In the genomic region with DNA sequence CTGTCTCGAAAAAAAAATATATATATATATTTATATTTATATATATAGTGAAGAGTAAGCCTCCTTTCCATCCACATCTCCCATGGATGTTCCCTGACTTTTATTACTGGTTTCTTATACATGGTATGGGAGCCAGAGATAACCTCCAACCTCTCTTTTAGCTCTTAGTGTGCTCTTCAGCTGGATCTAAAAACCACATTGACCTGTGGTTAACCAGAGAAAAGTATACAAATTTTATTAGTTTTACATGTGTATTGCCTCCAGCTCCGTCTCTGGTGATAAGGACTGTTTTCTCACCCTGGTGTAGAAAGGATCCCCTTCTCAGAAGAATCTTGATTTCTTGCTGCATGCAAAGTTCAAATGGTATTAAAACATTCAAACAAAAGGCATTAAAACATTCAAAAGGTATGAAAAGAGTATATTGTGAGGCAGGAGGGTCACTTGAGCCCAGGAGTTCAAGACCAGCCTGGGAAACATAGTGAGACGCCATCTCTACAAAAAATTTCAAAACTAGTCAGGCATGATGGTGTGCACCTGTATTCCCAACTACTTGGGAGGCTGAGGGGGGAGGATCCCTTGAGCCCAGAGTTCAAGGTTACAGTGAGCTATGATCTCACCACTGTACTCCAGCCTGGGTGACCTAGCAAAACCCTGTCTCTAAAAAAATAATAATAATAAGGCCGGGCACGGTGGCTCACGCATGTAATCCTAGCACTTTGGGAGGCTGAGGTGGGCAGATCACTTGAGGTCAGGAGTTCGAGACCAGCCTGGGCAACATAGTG, we compare ENCODE assay signal across 18 cellular contexts. TPM values are rescaled to one million over a fixed set of nuclear protein-coding genes. Genes with fewer than 3 reads are reported as not detected.
DNase-seq lines count a peak whose midpoint lies in the region; ATAC-seq and TF ChIP-seq lines count a peak whose summit lies in the region.
"Had no signal": no experiment of that assay in that cellular context is flagged by ENCODE, and none has a peak within 500 bp of the region (broad histone marks: within the 10 kb centered on the region; RNA-seq: fewer than 3 reads in every experiment).

No MANE protein-coding gene starts in this region.

- H3K9me3 ChIP-seq in IMR-90 (ENCODE audit: control insufficient read depth, insufficient read depth, low read length) (no peaks in the 10 kb centered on the region), esophagus squamous epithelium (no peaks in the 10 kb centered on the region)

- no peak overlapping the region for H3K27ac ChIP-seq in IMR-90 (ENCODE audit: insufficient read depth, low read length)
- H3K27ac ChIP-seq in esophagus squamous epithelium = no peak overlapping the region
- H3K27ac ChIP-seq in RWPE1 = no peak overlapping the region; the same call in 1 of the 2 replicates
- H3K27ac ChIP-seq: BLaER1, SK-N-MC had no signal

- TF ChIP-seq RAD21 in IMR-90 (IDR thresholded peaks at IDR 0.05; ENCODE audit: low read length) = no peak

- peak; percentile 41 for DNase-seq in A172 (ENCODE audit: low spot score)
- peak; percentile 53 for DNase-seq in IMR-90
- peak; percentile 34 for DNase-seq in RPMI7951 (ENCODE audit: low read depth)
- DNase-seq in chondrocyte (ENCODE audit: low spot score) = no peak
- DNase-seq in esophagus squamous epithelium (lab: John Stamatoyannopoulos, UW) = no peak
- no peak for DNase-seq in activated CD8-positive, alpha-beta memory T cell treated with anti-CD3 and anti-CD28 coated beads, Interleukin-2, amount 50 U/mL, for 4 hours
- no peak for DNase-seq in activated effector memory CD4-positive, alpha-beta T cell treated with Interleukin-2 at 50 U/mL for 16 hours
- DNase-seq in RWPE1 (ENCODE audit: low spot score) = no peak
- DNase-seq: CD4-positive, alpha-beta memory T cell; EL; MV-4-11; NCI-H1417; NCI-H187 treated with DMSO at 0.1 percent for 48 hours; NCI-H345; NCI-H524 treated with DMSO at 0.1 percent for 48 hours; SHP77 had no signal

- no peak; the same call in 1 of the 2 replicates for ATAC-seq in IMR-90 (ENCODE audit: low read depth)

- no peaks in the 10 kb centered on the region for H3K27me3 Mint-ChIP-seq in chondrocyte (ENCODE audit: low read depth)
- H3K27me3 Mint-ChIP-seq: CD4-positive, alpha-beta memory T cell had no signal

- H3K56ac ChIP-seq in IMR-90 (ENCODE audit: extremely low read depth, insufficient read depth, low read length) = no peak overlapping the region

- intact Hi-C loops in IMR-90 (cut with micrococcal nuclease) (no loop called here), esophagus squamous epithelium (cut with DNase I) (no loop called here)

- H3K23ac ChIP-seq in IMR-90 (ENCODE audit: low read depth, low read length) = no peak overlapping the region

- TF ChIP-seq POLR2A in IMR-90 (IDR thresholded peaks at IDR 0.05; ENCODE audit: low read depth, low read length) (no peak), esophagus squamous epithelium (IDR thresholded peaks at IDR 0.05) (no peak)

- H3K9ac ChIP-seq in IMR-90 (ENCODE audit: low read depth, low read length) = no peak overlapping the region
- H3K9ac ChIP-seq: BLaER1 had no signal

- H2BK15ac ChIP-seq in IMR-90 (ENCODE audit: low read depth, low read length) = no peak overlapping the region

- H3K14ac ChIP-seq in IMR-90 (replicated peaks; ENCODE audit: low read depth, low read length) = no peak overlapping the region

- no peak overlapping the region for H4K5ac ChIP-seq in IMR-90 (ENCODE audit: low read depth, low read length)

- H3K4me1 Mint-ChIP-seq in chondrocyte (ENCODE audit: low read depth) = peaks cover 38% of the 10 kb centered on the region
- H3K4me1 Mint-ChIP-seq: CD4-positive, alpha-beta memory T cell had no signal

- no peak overlapping the region for H3K18ac ChIP-seq in IMR-90 (ENCODE audit: low read depth, low read length)

- H3K4me3 ChIP-seq in IMR-90 (ENCODE audit: insufficient read depth, low read depth, low read length) (no peak overlapping the region), esophagus squamous epithelium (no peak overlapping the region)
- H3K4me3 ChIP-seq: BLaER1, SK-N-MC had no signal

- no peaks in the 10 kb centered on the region for H4K20me1 ChIP-seq in IMR-90 (ENCODE audit: insufficient read depth, low read length)
- H4K20me1 ChIP-seq: BLaER1 had no signal

- no peak overlapping the region for H2AK9ac ChIP-seq in IMR-90 (replicated peaks; ENCODE audit: low read depth, low read length, poor library complexity)

- H3K27me3 ChIP-seq in IMR-90 (ENCODE audit: control insufficient read depth, insufficient read depth, low read length) = no peaks in the 10 kb centered on the region
- no peaks in the 10 kb centered on the region for H3K27me3 ChIP-seq in esophagus squamous epithelium
- H3K27me3 ChIP-seq: BLaER1 had no signal

- CTCF ChIA-PET in IMR-90 (lab: Yijun Ruan, JAX) = no interaction called here
- CTCF ChIA-PET in RWPE1 (lab: Yijun Ruan, JAX) = no interaction called here

- dilution Hi-C loops in IMR-90 (cut with HindIII; ENCODE audit: low sequenced_read_pairs, unreplicated experiment) = no loop called here

- no peaks in the 10 kb centered on the region for H3K79me1 ChIP-seq in IMR-90 (ENCODE audit: low read depth in 1 of 2, low read length in 2 of 2)

- in situ Hi-C loops in IMR-90 (cut with MboI; ENCODE audit: low sequenced_read_pairs) = no loop called here

- no peaks in the 10 kb centered on the region for H3K4me1 ChIP-seq in IMR-90 (ENCODE audit: control insufficient read depth, insufficient read depth, low read length)
- no peaks in the 10 kb centered on the region for H3K4me1 ChIP-seq in esophagus squamous epithelium

- no peak overlapping the region for H3K4ac ChIP-seq in IMR-90 (ENCODE audit: low read depth, low read length)

- H2AFZ ChIP-seq in IMR-90 (replicated peaks; ENCODE audit: low read length, poor library complexity) = no peak overlapping the region

- no peaks in the 10 kb centered on the region for H3K36me3 Mint-ChIP-seq in chondrocyte (ENCODE audit: low read depth)

- no peaks in the 10 kb centered on the region for H3K9me3 Mint-ChIP-seq in chondrocyte (ENCODE audit: low read depth)

- H3K9me1 ChIP-seq in IMR-90 (ENCODE audit: insufficient read depth, low read length) = 0 out of 2 replicates have a peak, but pooled peaks cover 2% of the 10 kb centered on the region

- WGBS in IMR-90 (ENCODE audit: extremely low coverage in 2 of 2, insufficient read length in 1 of 2), 2 experiments = no CpG with 5 or more reads among the region's 7 CpGs
- 67 to 84% methylated on average over 7 of the region's 7 CpGs for WGBS in esophagus squamous epithelium, 2 donors

- H4K91ac ChIP-seq in IMR-90 (ENCODE audit: insufficient read depth, low read depth, low read length) = no peak overlapping the region

- no peak overlapping the region for H3K4me3 Mint-ChIP-seq in chondrocyte (ENCODE audit: unreplicated experiment)
- H3K4me3 Mint-ChIP-seq: CD4-positive, alpha-beta memory T cell had no signal

- TF ChIP-seq CTCF in IMR-90 (conservative IDR thresholded peaks at IDR 0.05; ENCODE audit: low read depth, low read length) = no peak
- no peak for TF ChIP-seq CTCF in chondrocyte (IDR thresholded peaks at IDR 0.05)
- TF ChIP-seq CTCF in esophagus squamous epithelium (IDR thresholded peaks at IDR 0.05) = no peak
- TF ChIP-seq CTCF in RWPE1 (conservative IDR thresholded peaks at IDR 0.05; ENCODE audit: low read depth) = no peak

- no TSS peak for BruUV-seq in IMR-90 (replicated peaks; lab: Mats Ljungman, UMichigan)

- no peak overlapping the region for H3K4me2 ChIP-seq in IMR-90 (ENCODE audit: low read depth, low read length)
- H3K4me2 ChIP-seq: BLaER1 had no signal

- POLR2A ChIA-PET in IMR-90 (lab: Charles Lee; ENCODE audit: unreplicated experiment) = no interaction called here
- POLR2A ChIA-PET in RWPE1 (lab: Yijun Ruan, JAX; ENCODE audit: low non-redundant PET) = no interaction called here

- H2AK5ac ChIP-seq in IMR-90 (ENCODE audit: low read depth, low read length) = no peak overlapping the region

- H3K36me3 ChIP-seq in IMR-90 (ENCODE audit: control insufficient read depth, insufficient read depth, low read length) (no peaks in the 10 kb centered on the region), esophagus squamous epithelium (no peaks in the 10 kb centered on the region)
- H3K36me3 ChIP-seq: BLaER1 had no signal

- peak overlapping the region; percentile 49 for H3K27ac Mint-ChIP-seq in chondrocyte (ENCODE audit: unreplicated experiment)

- no peak overlapping the region for H2BK120ac ChIP-seq in IMR-90 (ENCODE audit: low read depth, low read length)

- no peak overlapping the region for H2BK5ac ChIP-seq in IMR-90 (ENCODE audit: low read depth, low read length, poor library complexity, severe bottlenecking)

- no peak overlapping the region for H4K8ac ChIP-seq in IMR-90 (ENCODE audit: low read depth in 2 of 2, low read length in 2 of 2)

- H2BK20ac ChIP-seq in IMR-90 (ENCODE audit: low read depth, low read length) = no peak overlapping the region

TF ChIP-seq in IMR-90, 13 proteins besides CTCF, POLR2A, EP300 and RAD21:
- no peak for TF ChIP-seq RCOR1 (IDR thresholded peaks at IDR 0.05; ENCODE audit: insufficient replicate concordance, low read length)
- no peak for TF ChIP-seq NFE2L2 (IDR thresholded peaks at IDR 0.05; ENCODE audit: low read depth, low read length)
- no peak for TF ChIP-seq MAFK (IDR thresholded peaks at IDR 0.05; ENCODE audit: low read depth, low read length)
- TF ChIP-seq SMC3 (IDR thresholded peaks at IDR 0.05; ENCODE audit: low read depth, low read length) = no peak
- no peak for TF ChIP-seq BHLHE40 (IDR thresholded peaks at IDR 0.05; ENCODE audit: low read depth, low read length)
- TF ChIP-seq, protein P1, sequence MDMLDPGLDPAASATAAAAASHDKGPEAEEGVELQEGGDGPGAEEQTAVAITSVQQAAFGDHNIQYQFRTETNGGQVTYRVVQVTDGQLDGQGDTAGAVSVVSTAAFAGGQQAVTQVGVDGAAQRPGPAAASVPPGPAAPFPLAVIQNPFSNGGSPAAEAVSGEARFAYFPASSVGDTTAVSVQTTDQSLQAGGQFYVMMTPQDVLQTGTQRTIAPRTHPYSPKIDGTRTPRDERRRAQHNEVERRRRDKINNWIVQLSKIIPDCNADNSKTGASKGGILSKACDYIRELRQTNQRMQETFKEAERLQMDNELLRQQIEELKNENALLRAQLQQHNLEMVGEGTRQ (IDR thresholded peaks at IDR 0.05; ENCODE audit: low read depth, low read length) = no peak
- TF ChIP-seq MXI1 (IDR thresholded peaks at IDR 0.05; ENCODE audit: borderline replicate concordance, low read depth, low read length) = no peak

RNA-seq across cellular contexts. Expression of a gene that starts 13.5 kb away (rescaled TPM):
- 7.9 and 17.0 TPM in 2 replicates for total RNA-seq in A172 (2014; rRNA removed; shearing (Covaris generic))
- 3.2 and 5.6 TPM in 2 replicates for total RNA-seq in IMR-90 (2012; rRNA removed)
- 2.4 and 2.5 TPM in 2 replicates for polyA plus RNA-seq in IMR-90 (2012; rRNA removed)
- polyA plus RNA-seq in IMR-90 (2012; cell fraction: cytosol; rRNA removed) = 0.63 and 0.71 TPM in 2 replicates
- polyA plus RNA-seq in IMR-90 (2012; cell fraction: nucleus; rRNA removed; ENCODE audit: low replicate concordance) = 1.9 and 10.8 TPM in 2 replicates
- total RNA-seq in RPMI7951 (2014; rRNA removed; shearing (Covaris generic)) = 8.9 and 14.6 TPM in 2 replicates
- total RNA-seq in chondrocyte = 19.7 to 29.3 TPM (median 20.5 TPM) in 3 replicates
- 10 to 100 TPM in 1 of 4 donors, 1 to 10 TPM in 3; 5.8 to 11.8 (median 6.8) TPM for total RNA-seq in esophagus squamous epithelium

Comparison
In these comparisons a context has a peak if more than half of its experiments do, and no peak if none do; other contexts are left out.
1. DNase-seq: peak in A172 (single experiment), IMR-90 (single experiment) and RPMI7951 (single experiment); none in chondrocyte (single experiment), esophagus squamous epithelium (single experiment), activated CD8-positive, alpha-beta memory T cell treated with anti-CD3 and anti-CD28 coated beads, Interleukin-2, amount 50 U/mL, for 4 hours (single experiment), activated effector memory CD4-positive, alpha-beta T cell treated with Interleukin-2 at 50 U/mL for 16 hours (single experiment) and RWPE1 (single experiment).